In the genomic region with DNA sequence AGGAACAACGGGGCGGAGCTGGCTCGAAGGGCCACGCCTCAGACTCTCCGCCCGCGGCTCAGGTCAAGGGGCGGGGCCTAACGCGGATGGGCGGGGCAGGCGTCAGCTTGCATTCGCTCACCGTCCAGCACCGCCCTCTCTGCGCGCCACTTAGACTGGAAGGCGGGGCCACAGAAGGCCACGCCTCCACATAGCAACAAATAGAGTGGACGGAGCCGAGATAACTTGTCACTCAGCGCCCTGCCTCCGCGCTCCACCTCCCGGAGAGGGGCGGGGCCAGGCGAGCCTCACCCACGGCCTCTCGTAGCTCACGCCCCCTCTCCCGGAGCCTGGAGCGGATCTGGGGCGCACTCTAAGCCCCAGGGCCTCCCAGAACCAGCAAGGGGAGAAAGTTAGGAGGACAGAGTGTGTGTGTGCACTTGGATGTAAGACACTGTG, we compare ENCODE assay signal across 8 cellular contexts. TPM values are rescaled to one million over a fixed set of nuclear protein-coding genes. Genes with fewer than 3 reads are reported as not detected.
DNase-seq lines count a peak whose midpoint lies in the region; ATAC-seq and TF ChIP-seq lines count a peak whose summit lies in the region.

No MANE protein-coding gene starts in this region.

- H3K36me3 Mint-ChIP-seq in central memory CD8-positive, alpha-beta T cell (ENCODE audit: insufficient read depth), result peaks cover 24% of the 10 kb centered on the region

- peak overlapping the region; percentile 96 for H3K27ac Mint-ChIP-seq in central memory CD8-positive, alpha-beta T cell (ENCODE audit: low read depth)

- H3K4me1 Mint-ChIP-seq in central memory CD8-positive, alpha-beta T cell, result peaks cover 32% of the 10 kb centered on the region

- ATAC-seq in GM19035 (IDR thresholded peaks at IDR 0.05; ENCODE audit: unreplicated experiment), result peak; percentile 88
- peak; percentile 88 for ATAC-seq in HG03354 (IDR thresholded peaks at IDR 0.05; ENCODE audit: poor library complexity, severe bottlenecking, unreplicated experiment)
- ATAC-seq in central memory CD8-positive, alpha-beta T cell (replicated peaks; ENCODE audit: extremely low read depth, poor library complexity, severe bottlenecking), result peak; percentile 57

- peak in 3 of 11 experiments; percentile 11 to 56 (median 15) for TF ChIP-seq CTCF in spleen (IDR thresholded peaks at IDR 0.05 in 8 of 11, conservative IDR thresholded peaks at IDR 0.05 in 3 of 11)

- no peaks in the 10 kb centered on the region for H3K9me3 Mint-ChIP-seq in central memory CD8-positive, alpha-beta T cell

- peaks cover 12 to 65% (median 50%) of the 10 kb centered on the region in 6 donors for H3K4me1 ChIP-seq in spleen

- H3K27me3 ChIP-seq in spleen (replicated peaks in 1 of 7), result peaks cover 0 to 24% (median 10%) of the 10 kb centered on the region in 7 donors

- H3K4me3 Mint-ChIP-seq in central memory CD8-positive, alpha-beta T cell, result peak overlapping the region; percentile 84

- peak overlapping the region; percentile 39 to 89 (median 58) for H3K4me3 ChIP-seq in spleen

- intact Hi-C loops in spleen (cut with DNase I; ENCODE audit: low total_unique reads), result no loop called here

- no peaks in the 10 kb centered on the region for H3K36me3 ChIP-seq in spleen

- DNase-seq in AG08396 (ENCODE audit: low spot score), result peak; percentile 99
- peak; percentile 100 for DNase-seq in NCI-H345 treated with DMSO at 0.1 percent for 48 hours (lab: John Stamatoyannopoulos, UW; ENCODE audit: unreplicated experiment)
- peak; percentile 97 for DNase-seq in activated CD4-positive, CD25-positive, alpha-beta regulatory T cell treated with anti-CD3 and anti-CD28 coated beads, Interleukin-2, amount 50 U/mL, for 16 hours (ENCODE audit: low read depth, low spot score)
- peak; percentile 98 to 99 for DNase-seq in central memory CD8-positive, alpha-beta T cell (ENCODE audit: low spot score in 2 of 2)
- DNase-seq in iris pigment epithelial cell (ENCODE audit: low read depth), result peak; percentile 99
- peak; percentile 100 for DNase-seq in spleen

- H3K27ac ChIP-seq in spleen, result peak overlapping the region; percentile 44 to 93 (median 85)

- H3K9me3 ChIP-seq in spleen, result no peaks in the 10 kb centered on the region

- no peak for TF ChIP-seq POLR2A in spleen (IDR thresholded peaks at IDR 0.05)

- WGBS in spleen, 5 donors, result 0% methylated on average over 4 to 33 of the region's 33 CpGs

- peaks cover 15% of the 10 kb centered on the region for H3K27me3 Mint-ChIP-seq in central memory CD8-positive, alpha-beta T cell

RNA-seq across cellular contexts. Expression of a gene that starts 0.3 kb away (rescaled TPM):
- total RNA-seq in spleen, result 100 to 1,000 TPM in 6 of 7 donors, 10 to 100 TPM in 1; 92.3 to 243 (median 179) TPM
- 100 to 1,000 TPM in 2 of 3 donors, 10 to 100 TPM in 1; 90.6 to 215 (median 136) TPM for polyA plus RNA-seq in spleen

RNA-seq across cellular contexts. Expression of a gene that starts 1.0 kb away (rescaled TPM):
- 1 to 10 TPM in 3 of 7 donors, under 1 TPM in 4; 0.32 to 2.3 (median 0.85) TPM for total RNA-seq in spleen
- under 1 TPM; 0.30 to 0.61 (median 0.35) TPM for polyA plus RNA-seq in spleen

RNA-seq across cellular contexts. Expression of a gene that starts 21.7 kb away (rescaled TPM):
- 10 to 100 TPM; 21.5 to 51.4 (median 30.9) TPM for total RNA-seq in spleen
- 10 to 100 TPM; 21.8 to 32.6 (median 23.5) TPM for polyA plus RNA-seq in spleen

RNA-seq across cellular contexts. Expression of a gene that starts 40.0 kb away (rescaled TPM):
- 10 to 100 TPM in 6 of 7 donors, 1 to 10 TPM in 1; 9.8 to 19.7 (median 13.2) TPM for total RNA-seq in spleen
- 10 to 100 TPM in 1 of 3 donors, 1 to 10 TPM in 2; 8.5 to 14.9 (median 9.4) TPM for polyA plus RNA-seq in spleen

RNA-seq across cellular contexts. Expression of a gene that starts 52.6 kb away (rescaled TPM):
- 1 to 10 TPM; 1.7 to 3.4 (median 3.0) TPM for total RNA-seq in spleen
- polyA plus RNA-seq in spleen, result 1 to 10 TPM in 1 of 3 donors, under 1 TPM in 2; 0.50 to 1.8 (median 0.56) TPM

Comparison
In these comparisons a context has a peak if more than half of its experiments do, and no peak if none do; other contexts are left out.
1. Peak in every context shown above with its lines: DNase-seq, ATAC-seq, H3K4me3 ChIP-seq and H3K27ac ChIP-seq.